ENCODE assay signal across 19 cellular contexts in genomic region chr9:123616707-123617106, GRCh38.
"Had no signal": no experiment of that assay in that cellular context is flagged by ENCODE, and none has a peak within 500 bp of the region (broad histone marks: within the 10 kb centered on the region; RNA-seq: fewer than 3 reads in every experiment).

No MANE protein-coding gene starts in this region.

- ATAC-seq: activated CD4-positive, CD25-positive, alpha-beta regulatory T cell treated with anti-CD3 and anti-CD28 coated beads, Interleukin-2, amount 50 U/mL, for 24 hours; activated CD8-positive, alpha-beta T cell treated with anti-CD3 and anti-CD28 coated beads for 36 hours; activated naive CD4-positive, alpha-beta T cell treated with anti-CD3 and anti-CD28 coated beads, Interleukin-2, amount 50 U/mL, for 72 hours had no signal

- H3K36me3 ChIP-seq: breast epithelium, WERI-Rb-1 had no signal

- H3K27me3 Mint-ChIP-seq: activated CD8-positive, alpha-beta T cell treated with anti-CD3 and anti-CD28 coated beads for 36 hours; activated T-cell treated with anti-CD3 and anti-CD28 coated beads, Interleukin-2, amount 50 U/mL, for 24 hours had no signal

- H3K4me1 ChIP-seq: breast epithelium had no signal

- H3K27ac ChIP-seq: breast epithelium, WERI-Rb-1 had no signal

- H3K36me3 Mint-ChIP-seq: activated naive CD4-positive, alpha-beta T cell treated with anti-CD3 and anti-CD28 coated beads, Interleukin-2, amount 50 U/mL, for 72 hours had no signal

- H3K9me3 Mint-ChIP-seq: activated CD8-positive, alpha-beta T cell treated with anti-CD3 and anti-CD28 coated beads for 36 hours; activated naive CD4-positive, alpha-beta T cell treated with anti-CD3 and anti-CD28 coated beads, Interleukin-2, amount 50 U/mL, for 72 hours; activated T-cell treated with anti-CD3 and anti-CD28 coated beads, Interleukin-2, amount 50 U/mL, for 24 hours had no signal

- DNase-seq: activated CD4-positive, alpha-beta T cell treated with anti-CD3 and anti-CD28 coated beads for 4 hours; activated CD8-positive, alpha-beta T cell treated with anti-CD3 and anti-CD28 coated beads for 36 hours; activated effector memory CD4-positive, alpha-beta T cell treated with anti-CD3 and anti-CD28 coated beads, Interleukin-2, amount 50 U/mL, for 16 hours; activated naive CD4-positive, alpha-beta T cell treated with Interleukin-2 at 50 U/mL for 16 hours; activated T-cell treated with anti-CD3 and anti-CD28 coated beads, Interleukin-2, amount 50 U/mL, for 24 hours; anterior cingulate cortex; caudate nucleus; KG1; NCI-H1048; NCI-H1417 treated with DMSO at 0.1 percent for 48 hours; NCI-H187; NCI-H2081; NCI-H510A treated with DMSO at 0.1 percent for 48 hours; SIG-M5; T-helper 1 cell; WERI-Rb-1 had no signal

- H3K4me3 ChIP-seq: breast epithelium had no signal

- H3K27me3 ChIP-seq: breast epithelium had no signal

- H3K27ac Mint-ChIP-seq: activated CD8-positive, alpha-beta T cell treated with anti-CD3 and anti-CD28 coated beads for 36 hours; activated T-cell treated with anti-CD3 and anti-CD28 coated beads, Interleukin-2, amount 50 U/mL, for 24 hours had no signal

- H3K4me3 Mint-ChIP-seq: activated CD8-positive, alpha-beta T cell treated with anti-CD3 and anti-CD28 coated beads for 36 hours; activated T-cell treated with anti-CD3 and anti-CD28 coated beads, Interleukin-2, amount 50 U/mL, for 24 hours had no signal

- H3K9me3 ChIP-seq: breast epithelium had no signal
